Comparison of ENCODE assay signal across 1 cellular context in the genomic region with DNA sequence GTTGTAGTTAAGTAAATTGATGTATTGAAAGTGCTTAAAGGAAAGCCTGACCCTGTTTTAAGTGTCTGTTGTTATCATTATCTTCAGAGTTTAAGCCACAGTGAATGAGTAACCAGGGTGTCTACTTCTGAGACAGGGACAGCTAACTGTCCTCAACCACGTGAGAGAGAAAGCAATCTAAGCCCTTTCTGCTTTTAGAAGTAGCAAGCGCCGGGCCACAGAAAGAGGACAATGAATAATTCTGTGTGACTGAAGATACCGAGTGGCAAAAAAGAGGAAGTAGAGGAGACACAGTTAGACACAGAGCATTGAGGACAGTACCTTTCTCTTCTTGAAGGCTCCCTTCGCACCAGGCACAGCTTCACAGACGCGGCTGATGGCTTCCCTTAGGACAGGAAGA.
TF ChIP-seq lines count a peak whose summit lies in the region.

No MANE protein-coding gene starts in this region.

TF ChIP-seq in GM23338, 12 proteins besides CTCF, POLR2A, EP300 and RAD21 (continued from another document):
- TF ChIP-seq, protein P1, sequence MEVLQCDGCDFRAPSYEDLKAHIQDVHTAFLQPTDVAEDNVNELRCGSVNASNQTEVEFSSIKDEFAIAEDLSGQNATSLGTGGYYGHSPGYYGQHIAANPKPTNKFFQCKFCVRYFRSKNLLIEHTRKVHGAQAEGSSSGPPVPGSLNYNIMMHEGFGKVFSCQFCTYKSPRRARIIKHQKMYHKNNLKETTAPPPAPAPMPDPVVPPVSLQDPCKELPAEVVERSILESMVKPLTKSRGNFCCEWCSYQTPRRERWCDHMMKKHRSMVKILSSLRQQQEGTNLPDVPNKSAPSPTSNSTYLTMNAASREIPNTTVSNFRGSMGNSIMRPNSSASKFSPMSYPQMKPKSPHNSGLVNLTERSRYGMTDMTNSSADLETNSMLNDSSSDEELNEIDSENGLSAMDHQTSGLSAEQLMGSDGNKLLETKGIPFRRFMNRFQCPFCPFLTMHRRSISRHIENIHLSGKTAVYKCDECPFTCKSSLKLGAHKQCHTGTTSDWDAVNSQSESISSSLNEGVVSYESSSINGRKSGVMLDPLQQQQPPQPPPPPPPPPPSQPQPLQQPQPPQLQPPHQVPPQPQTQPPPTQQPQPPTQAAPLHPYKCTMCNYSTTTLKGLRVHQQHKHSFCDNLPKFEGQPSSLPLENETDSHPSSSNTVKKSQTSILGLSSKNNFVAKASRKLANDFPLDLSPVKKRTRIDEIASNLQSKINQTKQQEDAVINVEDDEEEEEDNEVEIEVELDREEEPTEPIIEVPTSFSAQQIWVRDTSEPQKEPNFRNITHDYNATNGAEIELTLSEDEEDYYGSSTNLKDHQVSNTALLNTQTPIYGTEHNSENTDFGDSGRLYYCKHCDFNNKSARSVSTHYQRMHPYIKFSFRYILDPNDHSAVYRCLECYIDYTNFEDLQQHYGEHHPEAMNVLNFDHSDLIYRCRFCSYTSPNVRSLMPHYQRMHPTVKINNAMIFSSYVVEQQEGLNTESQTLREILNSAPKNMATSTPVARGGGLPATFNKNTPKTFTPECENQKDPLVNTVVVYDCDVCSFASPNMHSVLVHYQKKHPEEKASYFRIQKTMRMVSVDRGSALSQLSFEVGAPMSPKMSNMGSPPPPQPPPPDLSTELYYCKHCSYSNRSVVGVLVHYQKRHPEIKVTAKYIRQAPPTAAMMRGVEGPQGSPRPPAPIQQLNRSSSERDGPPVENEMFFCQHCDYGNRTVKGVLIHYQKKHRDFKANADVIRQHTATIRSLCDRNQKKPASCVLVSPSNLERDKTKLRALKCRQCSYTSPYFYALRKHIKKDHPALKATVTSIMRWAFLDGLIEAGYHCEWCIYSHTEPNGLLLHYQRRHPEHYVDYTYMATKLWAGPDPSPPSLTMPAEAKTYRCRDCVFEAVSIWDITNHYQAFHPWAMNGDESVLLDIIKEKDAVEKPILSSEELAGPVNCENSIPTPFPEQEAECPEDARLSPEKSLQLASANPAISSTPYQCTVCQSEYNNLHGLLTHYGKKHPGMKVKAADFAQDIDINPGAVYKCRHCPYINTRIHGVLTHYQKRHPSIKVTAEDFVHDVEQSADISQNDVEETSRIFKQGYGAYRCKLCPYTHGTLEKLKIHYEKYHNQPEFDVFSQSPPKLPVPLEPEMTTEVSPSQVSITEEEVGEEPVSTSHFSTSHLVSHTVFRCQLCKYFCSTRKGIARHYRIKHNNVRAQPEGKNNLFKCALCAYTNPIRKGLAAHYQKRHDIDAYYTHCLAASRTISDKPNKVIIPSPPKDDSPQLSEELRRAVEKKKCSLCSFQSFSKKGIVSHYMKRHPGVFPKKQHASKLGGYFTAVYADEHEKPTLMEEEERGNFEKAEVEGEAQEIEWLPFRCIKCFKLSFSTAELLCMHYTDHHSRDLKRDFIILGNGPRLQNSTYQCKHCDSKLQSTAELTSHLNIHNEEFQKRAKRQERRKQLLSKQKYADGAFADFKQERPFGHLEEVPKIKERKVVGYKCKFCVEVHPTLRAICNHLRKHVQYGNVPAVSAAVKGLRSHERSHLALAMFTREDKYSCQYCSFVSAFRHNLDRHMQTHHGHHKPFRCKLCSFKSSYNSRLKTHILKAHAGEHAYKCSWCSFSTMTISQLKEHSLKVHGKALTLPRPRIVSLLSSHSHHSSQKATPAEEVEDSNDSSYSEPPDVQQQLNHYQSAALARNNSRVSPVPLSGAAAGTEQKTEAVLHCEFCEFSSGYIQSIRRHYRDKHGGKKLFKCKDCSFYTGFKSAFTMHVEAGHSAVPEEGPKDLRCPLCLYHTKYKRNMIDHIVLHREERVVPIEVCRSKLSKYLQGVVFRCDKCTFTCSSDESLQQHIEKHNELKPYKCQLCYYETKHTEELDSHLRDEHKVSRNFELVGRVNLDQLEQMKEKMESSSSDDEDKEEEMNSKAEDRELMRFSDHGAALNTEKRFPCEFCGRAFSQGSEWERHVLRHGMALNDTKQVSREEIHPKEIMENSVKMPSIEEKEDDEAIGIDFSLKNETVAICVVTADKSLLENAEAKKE (CRISPR knock-in tag; IDR thresholded peaks at IDR 0.05), result no peak
- TF ChIP-seq, protein P2, sequence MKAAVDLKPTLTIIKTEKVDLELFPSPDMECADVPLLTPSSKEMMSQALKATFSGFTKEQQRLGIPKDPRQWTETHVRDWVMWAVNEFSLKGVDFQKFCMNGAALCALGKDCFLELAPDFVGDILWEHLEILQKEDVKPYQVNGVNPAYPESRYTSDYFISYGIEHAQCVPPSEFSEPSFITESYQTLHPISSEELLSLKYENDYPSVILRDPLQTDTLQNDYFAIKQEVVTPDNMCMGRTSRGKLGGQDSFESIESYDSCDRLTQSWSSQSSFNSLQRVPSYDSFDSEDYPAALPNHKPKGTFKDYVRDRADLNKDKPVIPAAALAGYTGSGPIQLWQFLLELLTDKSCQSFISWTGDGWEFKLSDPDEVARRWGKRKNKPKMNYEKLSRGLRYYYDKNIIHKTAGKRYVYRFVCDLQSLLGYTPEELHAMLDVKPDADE (IDR thresholded peaks at IDR 0.05), result no peak
TF ChIP-seq in GM23338: peak in this region for 0.
